ENCODE assay signal across 19 cellular contexts in the genomic region with DNA sequence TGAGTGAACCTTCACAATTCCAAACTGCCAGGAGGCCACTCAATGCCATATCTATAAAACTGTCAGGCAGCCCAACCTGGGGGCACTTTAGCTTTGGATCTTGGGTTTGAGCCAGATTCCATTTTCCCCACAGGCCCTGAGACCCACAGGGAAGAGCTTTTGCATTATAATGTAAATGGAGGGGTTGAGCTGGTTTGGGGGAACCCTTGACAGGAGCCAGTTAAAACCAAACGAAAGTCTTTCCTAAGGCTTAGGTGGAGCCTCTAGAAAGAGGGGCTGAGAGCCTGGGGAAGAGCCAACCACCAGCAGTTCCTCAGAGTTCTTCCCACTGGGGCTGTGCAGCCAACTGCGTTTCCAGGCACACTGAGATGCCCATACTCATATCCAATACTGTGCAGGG. TPM values are rescaled to one million over a fixed set of nuclear protein-coding genes. Genes with fewer than 3 reads are reported as not detected.
A peak's percentile ranks its signal among the peaks of the same experiment; 100 is the strongest.
DNase-seq lines count a peak whose midpoint lies in the region; ATAC-seq, FAIRE-seq and TF ChIP-seq lines count a peak whose summit lies in the region.
"Had no signal": no experiment of that assay in that cellular context is flagged by ENCODE, and none has a peak within 500 bp of the region (broad histone marks: within the 10 kb centered on the region; RNA-seq: fewer than 3 reads in every experiment).

No MANE protein-coding gene starts in this region.

- H3K4ac ChIP-seq in H1 (replicated peaks; ENCODE audit: insufficient read length, low read depth, low read length), result no peak overlapping the region

- DNase-seq in NCI-H2081 (lab: John Stamatoyannopoulos, UW) (peak; percentile 20 to 44), NCI-H2081 treated with DMSO at 0.1 percent for 48 hours (lab: John Stamatoyannopoulos, UW) (no peak), NCI-H1105 treated with DMSO at 0.1 percent for 48 hours (lab: John Stamatoyannopoulos, UW) (peak; percentile 51), H1 (ENCODE audit: low read depth in 1 of 2, low spot score in 2 of 2) (no peak), NK-92 (lab: John Stamatoyannopoulos, UW; ENCODE audit: unreplicated experiment) (no peak)
- DNase-seq: BE2C; CD8-positive, alpha-beta memory T cell; KBM-7; NCI-H1694 treated with DMSO at 0.1 percent for 48 hours; NCI-H524; SHP77 treated with DMSO at 0.1 percent for 48 hours had no signal

- H3K4me1 Mint-ChIP-seq in stimulated activated memory B cell treated with anti-CD40 and anti-IgM and Interleukin-4, amounts not matched to agents 10 μg/mL and 1 μg/mL and 100 μg/mL, for 72 hours, result peaks cover 98% of the 10 kb centered on the region
- H3K4me1 Mint-ChIP-seq: CD8-positive, alpha-beta memory T cell had no signal

- no peak overlapping the region for H3K23ac ChIP-seq in H1 (ENCODE audit: insufficient read length)

- no peak for ATAC-seq in stimulated activated memory B cell treated with anti-CD40 and anti-IgM and Interleukin-4, amounts not matched to agents 10 μg/mL and 1 μg/mL and 100 μg/mL, for 72 hours
- ATAC-seq in GM21619 (IDR thresholded peaks at IDR 0.05; ENCODE audit: unreplicated experiment) (no peak), GM19023 (IDR thresholded peaks at IDR 0.05; ENCODE audit: unreplicated experiment) (no peak)
- ATAC-seq: HCT116, SK-N-SH treated with all-trans-retinoic acid at 6 μM for 48 hours had no signal

- no peak overlapping the region for H2BK20ac ChIP-seq in H1 (ENCODE audit: low read length)

- H3K4me3 ChIP-seq in H1 (ENCODE audit: extremely low read depth in 1 of 4, insufficient read depth in 2 of 4, low read depth in 3 of 4, low read length in 4 of 4), result peak overlapping the region in 1 of 4 experiments; percentile 22; a peak in 1 of 8 replicates

- H3K36me3 Mint-ChIP-seq in stimulated activated memory B cell treated with anti-CD40 and anti-IgM and Interleukin-4, amounts not matched to agents 10 μg/mL and 1 μg/mL and 100 μg/mL, for 72 hours, result peaks cover 51% of the 10 kb centered on the region
- H3K36me3 Mint-ChIP-seq: CD8-positive, alpha-beta memory T cell had no signal

- TF ChIP-seq EP300 in H1 (IDR thresholded peaks at IDR 0.05; ENCODE audit: borderline replicate concordance in 1 of 2, low read depth in 2 of 2, low read length in 2 of 2), result no peak

- peaks cover 0 to 4% (median 0%) of the 10 kb centered on the region in 4 experiments; a peak in 2 of 8 replicates for H3K36me3 ChIP-seq in H1 (ENCODE audit: control insufficient read depth in 2 of 4, insufficient read depth in 4 of 4, low read length in 3 of 4)
- H3K36me3 ChIP-seq: BE2C had no signal

- H3K79me2 ChIP-seq in H1 (ENCODE audit: control insufficient read depth in 1 of 2, insufficient read depth in 2 of 2, low read length in 2 of 2), result peaks cover 9 to 97% of the 10 kb centered on the region in 2 experiments; a peak in 3 of 4 replicates

- H2BK5ac ChIP-seq in H1 (ENCODE audit: low read depth, low read length), result no peak overlapping the region

- peaks cover 25 to 58% (median 45%) of the 10 kb centered on the region in 4 experiments for H3K4me1 ChIP-seq in H1 (replicated peaks in 1 of 4; ENCODE audit: control insufficient read depth in 3 of 4, insufficient read depth in 4 of 4, low read length in 3 of 4)
- H3K4me1 ChIP-seq: BE2C had no signal

- H3K27ac ChIP-seq in H1 (ENCODE audit: low read depth, low read length), result no peak overlapping the region
- H3K27ac ChIP-seq: 22Rv1 had no signal

- no peak overlapping the region for H3K4me3 Mint-ChIP-seq in stimulated activated memory B cell treated with anti-CD40 and anti-IgM and Interleukin-4, amounts not matched to agents 10 μg/mL and 1 μg/mL and 100 μg/mL, for 72 hours
- H3K4me3 Mint-ChIP-seq: CD8-positive, alpha-beta memory T cell had no signal

- no peak overlapping the region for H3K14ac ChIP-seq in H1 (ENCODE audit: insufficient read length)

- H3K18ac ChIP-seq in H1 (ENCODE audit: extremely low read depth, low read length), result no peak overlapping the region; the same call in 1 of the 2 replicates

- no peak overlapping the region for H2BK15ac ChIP-seq in H1 (ENCODE audit: low read length)

- POLR2A ChIA-PET in H1 (lab: Charles Lee; ENCODE audit: partially characterized antibody), result interaction anchor here (1.2 to 1.9 kb wide), 3 partner anchors 11 to 45 kb away, joined by 3 to 5 read pairs (median 4); no protein-coding TSS in a partner anchor

- no peak overlapping the region for H2AK5ac ChIP-seq in H1 (ENCODE audit: low read depth, low read length)

- no peak overlapping the region for H2BK120ac ChIP-seq in H1 (replicated peaks; ENCODE audit: low read depth, low read length)

- no peaks in the 10 kb centered on the region for H3K9me3 ChIP-seq in H1 (ENCODE audit: insufficient read depth in 2 of 2, low read depth in 1 of 2, low read length in 1 of 2)
- H3K9me3 ChIP-seq: BE2C had no signal

- no peak overlapping the region for H2BK12ac ChIP-seq in H1 (ENCODE audit: low read depth, low read length)

- no peak overlapping the region for H3K56ac ChIP-seq in H1 (replicated peaks; ENCODE audit: insufficient read length, low read depth, low read length)

- peaks cover 27% of the 10 kb centered on the region for H3K79me1 ChIP-seq in H1 (ENCODE audit: low read depth, low read length)

- no peaks in the 10 kb centered on the region; the same call in 1 of the 2 replicates for H3K23me2 ChIP-seq in H1 (ENCODE audit: low read depth, low read length)

- no peak overlapping the region for H3K9ac ChIP-seq in H1 (replicated peaks in 1 of 4; ENCODE audit: extremely low read depth in 1 of 4, low read depth in 3 of 4, low read length in 3 of 4)

- H4K5ac ChIP-seq in H1 (ENCODE audit: insufficient read length, low read depth, low read length), result no peak overlapping the region

- no peak for TF ChIP-seq CTCF in H1 (IDR thresholded peaks at IDR 0.05; ENCODE audit: control extremely low read depth in 1 of 3, insufficient read depth in 1 of 3, low read depth in 1 of 3, low read length in 3 of 3)

- FAIRE-seq in H1 (lab: Jason Lieb, UNC), result no peak
- FAIRE-seq: GM19239 had no signal

- H3K4me2 ChIP-seq in H1 (ENCODE audit: insufficient read depth in 1 of 2, low read depth in 2 of 2, low read length in 2 of 2), result peak overlapping the region; percentile 44 to 56

- no peaks in the 10 kb centered on the region for H3K27me3 ChIP-seq in H1 (replicated peaks in 1 of 4; ENCODE audit: control insufficient read depth in 3 of 4, extremely low read depth in 1 of 4, insufficient read depth in 3 of 4, low read length in 3 of 4)
- H3K27me3 ChIP-seq: BE2C had no signal

- H4K8ac ChIP-seq in H1 (ENCODE audit: extremely low read depth, insufficient read depth, low read length), result no peak overlapping the region

- TF ChIP-seq RAD21 in H1 (IDR thresholded peaks at IDR 0.05 in 1 of 2, conservative IDR thresholded peaks at IDR 0.05 in 1 of 2; ENCODE audit: low read depth in 2 of 2, low read length in 2 of 2), result no peak; a peak in 1 of 4 replicates

- CTCF ChIA-PET in H1 (lab: Charles Lee; ENCODE audit: partially characterized antibody), result interaction anchor here (0.8 to 2.2 kb wide), 6 partner anchors 10 to 71 kb away, joined by 3 to 6 read pairs (median 3); no protein-coding TSS in a partner anchor

- H4K91ac ChIP-seq in H1 (replicated peaks; ENCODE audit: insufficient read length, low read length), result no peak overlapping the region

- H3K27ac Mint-ChIP-seq in stimulated activated memory B cell treated with anti-CD40 and anti-IgM and Interleukin-4, amounts not matched to agents 10 μg/mL and 1 μg/mL and 100 μg/mL, for 72 hours, result peak overlapping the region; percentile 88
- H3K27ac Mint-ChIP-seq: CD8-positive, alpha-beta memory T cell had no signal

- no peaks in the 10 kb centered on the region for H3K9me3 Mint-ChIP-seq in stimulated activated memory B cell treated with anti-CD40 and anti-IgM and Interleukin-4, amounts not matched to agents 10 μg/mL and 1 μg/mL and 100 μg/mL, for 72 hours

- no peaks in the 10 kb centered on the region for H3K27me3 Mint-ChIP-seq in stimulated activated memory B cell treated with anti-CD40 and anti-IgM and Interleukin-4, amounts not matched to agents 10 μg/mL and 1 μg/mL and 100 μg/mL, for 72 hours

- no peak overlapping the region for H2AFZ ChIP-seq in H1 (ENCODE audit: low read length)

- WGBS in H1 (ENCODE audit: extremely low coverage in 1 of 2, insufficient coverage in 1 of 2, insufficient read length in 1 of 2, insufficient replicate concordance in 2 of 2, low coverage in 1 of 2, low lambda C conversion rate in 2 of 2, missing lambda C conversion rate in 1 of 2), 2 experiments, result 25% methylated on average over 2 of the region's 2 CpGs; no CpG with 5 or more reads in 1 of the 2 experiments

- peaks cover 24 to 35% of the 10 kb centered on the region in 2 experiments for H4K20me1 ChIP-seq in H1 (replicated peaks in 1 of 2; ENCODE audit: control insufficient read depth in 1 of 2, insufficient read depth in 2 of 2, low read length in 2 of 2)

- no peak for TF ChIP-seq POLR2A in H1 (IDR thresholded peaks at IDR 0.05; ENCODE audit: control extremely low read depth in 1 of 2, low read depth in 2 of 2, low read length in 2 of 2)

TF ChIP-seq in H1, 55 proteins besides CTCF, POLR2A, EP300 and RAD21:
- TF ChIP-seq, protein P1, sequence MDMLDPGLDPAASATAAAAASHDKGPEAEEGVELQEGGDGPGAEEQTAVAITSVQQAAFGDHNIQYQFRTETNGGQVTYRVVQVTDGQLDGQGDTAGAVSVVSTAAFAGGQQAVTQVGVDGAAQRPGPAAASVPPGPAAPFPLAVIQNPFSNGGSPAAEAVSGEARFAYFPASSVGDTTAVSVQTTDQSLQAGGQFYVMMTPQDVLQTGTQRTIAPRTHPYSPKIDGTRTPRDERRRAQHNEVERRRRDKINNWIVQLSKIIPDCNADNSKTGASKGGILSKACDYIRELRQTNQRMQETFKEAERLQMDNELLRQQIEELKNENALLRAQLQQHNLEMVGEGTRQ (IDR thresholded peaks at IDR 0.05; ENCODE audit: low read length), result no peak
- no peak for TF ChIP-seq ZNF274 (IDR thresholded peaks at IDR 0.05; ENCODE audit: borderline replicate concordance, extremely low read depth, low read length)
- TF ChIP-seq PHF8 (conservative IDR thresholded peaks at IDR 0.05; ENCODE audit: low read depth, low read length), result no peak
- TF ChIP-seq GTF2F1 (IDR thresholded peaks at IDR 0.05; ENCODE audit: borderline replicate concordance, low read depth, low read length), result no peak
- TF ChIP-seq POU5F1 (IDR thresholded peaks at IDR 0.05; ENCODE audit: low read depth, low read length), result peak; percentile 68
- no peak for TF ChIP-seq MAFK (IDR thresholded peaks at IDR 0.05; ENCODE audit: low read depth, low read length)
TF ChIP-seq in H1: peak in this region for 1.

RNA-seq across cellular contexts. Expression of a gene that starts 42.7 kb away (rescaled TPM):
- 59.3 and 61.3 TPM in 2 replicates for total RNA-seq in H1 (2021; fragmentation: NEBNext Ultra II Directional; extraction: Animal tissue kit (Norgen Biotek cat#: 25700))
- 11.9 and 12.2 TPM in 2 replicates for polyA plus RNA-seq in H1 (2011; rRNA removed)
- polyA plus RNA-seq in H1 (2011; cell fraction: cytosol; rRNA removed), result 12.9 TPM
- 22.4 TPM for polyA plus RNA-seq in H1 (2011; cell fraction: nucleus; rRNA removed)
- 23.1 to 35.1 TPM (median 27.2 TPM) in 4 replicates for polyA plus RNA-seq in H1 (2012, experiment 1 of 2)
- polyA plus RNA-seq in H1 (2012, experiment 2 of 2), result 25.7 TPM
- polyA plus RNA-seq in H1 (2013, experiment 1 of 2), result 28.0 TPM
- polyA plus RNA-seq in H1 (2013, experiment 2 of 2), result 29.7 TPM
- 38.6 and 49.0 TPM in 2 replicates for polyA minus RNA-seq in H1 (2011; rRNA and poly(A)+ RNA removed)
- polyA minus RNA-seq in H1 (2011; cell fraction: cytosol; rRNA and poly(A)+ RNA removed), result 30.3 TPM
- polyA minus RNA-seq in H1 (2011; cell fraction: nucleus; rRNA and poly(A)+ RNA removed), result 83.2 TPM
- total RNA-seq: T-helper 1 cell treated with Interleukin-12 subunit alpha and Interleukin-12 subunit beta and Interleukin-4 antibody, amounts not matched to agents 30 ng/mL and 1 ng/mL, for 36 hours had no signal
- polyA plus RNA-seq: CD8-positive, alpha-beta memory T cell had no signal

Comparison
In these comparisons a context has a peak if more than half of its experiments do, and no peak if none do; other contexts are left out.
1. DNase-seq: peak in NCI-H2081 (2 of 2) and NCI-H1105 treated with DMSO at 0.1 percent for 48 hours (single experiment); none in NCI-H2081 treated with DMSO at 0.1 percent for 48 hours (single experiment), H1 (0 of 2) and NK-92 (single experiment).